In genomic region chrX:103310592-103311400, GRCh38 we compare ENCODE assay signal across 8 cellular contexts. TPM values are rescaled to one million over a fixed set of nuclear protein-coding genes. Genes with fewer than 3 reads are reported as not detected.
DNase-seq lines count a peak whose midpoint lies in the region; ATAC-seq and TF ChIP-seq lines count a peak whose summit lies in the region.

Gene BEX2 (minus strand): TSS chrX:103310990. CDS start chrX:103309976, 1,014 bp downstream.

- H3K4me1 ChIP-seq in IMR-90 (ENCODE audit: control insufficient read depth, insufficient read depth, low read length) (no peaks in the 10 kb centered on the region), adrenal gland (replicated peaks in 1 of 2) (no peaks in the 10 kb centered on the region), uterus (no peaks in the 10 kb centered on the region)

- H3K27ac ChIP-seq in IMR-90 (ENCODE audit: insufficient read depth, low read length) (no peak within 1 kb of the TSS), adrenal gland (peak within 1 kb of the TSS in 2 of 5 donors; percentile 68 to 78), uterus (peak within 1 kb of the TSS; percentile 25 to 64)

- H3K4me2 ChIP-seq in IMR-90 (ENCODE audit: low read depth, low read length), result peak within 1 kb of the TSS; percentile 77

- H3K9ac ChIP-seq in IMR-90 (ENCODE audit: low read depth, low read length), result no peak within 1 kb of the TSS

- no peak within 1 kb of the TSS for H3K18ac ChIP-seq in IMR-90 (ENCODE audit: low read depth, low read length)

- H4K5ac ChIP-seq in IMR-90 (ENCODE audit: low read depth, low read length), result no peak within 1 kb of the TSS

- no peak within 1 kb of the TSS for H4K8ac ChIP-seq in IMR-90 (ENCODE audit: low read depth in 2 of 2, low read length in 2 of 2)

- dilution Hi-C loops in IMR-90 (cut with HindIII; ENCODE audit: low sequenced_read_pairs, unreplicated experiment), result no loop called here

- no peak within 1 kb of the TSS for H2AK5ac ChIP-seq in IMR-90 (ENCODE audit: low read depth, low read length)

- H2AFZ ChIP-seq in IMR-90 (replicated peaks; ENCODE audit: low read length, poor library complexity), result peak within 1 kb of the TSS; percentile 63

- TF ChIP-seq POLR2A in IMR-90 (IDR thresholded peaks at IDR 0.05; ENCODE audit: low read depth, low read length), result no peak
- peak; percentile 75 to 88 for TF ChIP-seq POLR2A in adrenal gland (IDR thresholded peaks at IDR 0.05)
- TF ChIP-seq POLR2A in uterus (IDR thresholded peaks at IDR 0.05), result peak; percentile 36 to 86

- H2AK9ac ChIP-seq in IMR-90 (replicated peaks; ENCODE audit: low read depth, low read length, poor library complexity), result no peak within 1 kb of the TSS

- no peak within 1 kb of the TSS for H2BK5ac ChIP-seq in IMR-90 (ENCODE audit: low read depth, low read length, poor library complexity, severe bottlenecking)

- H3K23ac ChIP-seq in IMR-90 (ENCODE audit: low read depth, low read length), result no peak within 1 kb of the TSS

- no peak for TF ChIP-seq RAD21 in IMR-90 (IDR thresholded peaks at IDR 0.05; ENCODE audit: low read length)

- H3K4me3 ChIP-seq in IMR-90 (ENCODE audit: insufficient read depth, low read depth, low read length) (peak within 1 kb of the TSS; percentile 28; the same call in 1 of the 2 replicates), adrenal gland (peak within 1 kb of the TSS in 3 of 4 donors; percentile 3 to 58 (median 15)), uterus (peak within 1 kb of the TSS; percentile 24 to 42)

- H4K20me1 ChIP-seq in IMR-90 (ENCODE audit: insufficient read depth, low read length), result no peaks in the 10 kb centered on the region

- peak; percentile 54 for DNase-seq in Caki2 (ENCODE audit: low read depth)
- no peak for DNase-seq in IMR-90
- peak; percentile 2 for DNase-seq in SKM-1 (lab: John Stamatoyannopoulos, UW; ENCODE audit: unreplicated experiment)
- peak; percentile 79 to 93 (median 85) for DNase-seq in adrenal gland
- peak; percentile 43 to 68 for DNase-seq in hippocampal formation (lab: John Stamatoyannopoulos, UW)
- DNase-seq in retina, result peak; percentile 80
- DNase-seq in uterus, result peak; percentile 74 to 80

- CTCF ChIA-PET in IMR-90 (lab: Yijun Ruan, JAX), result no interaction called here

- H2BK20ac ChIP-seq in IMR-90 (ENCODE audit: low read depth, low read length), result no peak within 1 kb of the TSS

- H3K4ac ChIP-seq in IMR-90 (ENCODE audit: low read depth, low read length), result no peak within 1 kb of the TSS

- H3K9me1 ChIP-seq in IMR-90 (ENCODE audit: insufficient read depth, low read length), result no peaks in the 10 kb centered on the region

- H3K79me1 ChIP-seq in IMR-90 (ENCODE audit: low read depth in 1 of 2, low read length in 2 of 2), result no peaks in the 10 kb centered on the region

- ATAC-seq in GM21423 (IDR thresholded peaks at IDR 0.05; ENCODE audit: unreplicated experiment) (peak; percentile 95), IMR-90 (ENCODE audit: low read depth) (no peak)

- H3K9me3 ChIP-seq in IMR-90 (ENCODE audit: control insufficient read depth, insufficient read depth, low read length) (peaks cover 2% of the 10 kb centered on the region; the same call in 1 of the 2 replicates), adrenal gland (replicated peaks in 1 of 3) (no peaks in the 10 kb centered on the region), uterus (no peaks in the 10 kb centered on the region)

- no peak within 1 kb of the TSS for H2BK15ac ChIP-seq in IMR-90 (ENCODE audit: low read depth, low read length)

- H3K56ac ChIP-seq in IMR-90 (ENCODE audit: extremely low read depth, insufficient read depth, low read length), result no peak within 1 kb of the TSS

- H3K27me3 ChIP-seq in IMR-90 (ENCODE audit: control insufficient read depth, insufficient read depth, low read length) (peaks cover 15% of the 10 kb centered on the region), adrenal gland (peaks cover 4% of the 10 kb centered on the region), uterus (peaks cover 0 to 3% of the 10 kb centered on the region in 2 donors)

- no peak within 1 kb of the TSS for H4K91ac ChIP-seq in IMR-90 (ENCODE audit: insufficient read depth, low read depth, low read length)

- 37% methylated on average over 20 of the region's 51 CpGs; no CpG with 5 or more reads in 1 of the 2 experiments for WGBS in IMR-90 (ENCODE audit: extremely low coverage in 2 of 2, insufficient read length in 1 of 2), 2 experiments
- 2 to 42% (median 25%) methylated on average over 2 to 51 of the region's 51 CpGs for WGBS in adrenal gland, 4 donors

- no TSS peak for BruUV-seq in IMR-90 (replicated peaks; lab: Mats Ljungman, UMichigan)

- in situ Hi-C loops in Caki2 (cut with HindIII; ENCODE audit: low pct_unique_long_range_greater_than_20kb, low sequenced_read_pairs) (no loop called here), IMR-90 (cut with MboI; ENCODE audit: low sequenced_read_pairs) (no loop called here)

- TF ChIP-seq CTCF in IMR-90 (conservative IDR thresholded peaks at IDR 0.05; ENCODE audit: low read depth, low read length) (no peak), adrenal gland (IDR thresholded peaks at IDR 0.05) (no peak), uterus (IDR thresholded peaks at IDR 0.05) (no peak)

- POLR2A ChIA-PET in IMR-90 (lab: Charles Lee; ENCODE audit: unreplicated experiment), result no interaction called here

- no peak within 1 kb of the TSS for H3K14ac ChIP-seq in IMR-90 (replicated peaks; ENCODE audit: low read depth, low read length)

- intact Hi-C loops in IMR-90 (cut with micrococcal nuclease), result no loop called here
- intact Hi-C loops in adrenal gland (cut with DNase I), result no loop called here
- intact Hi-C loops in uterus (cut with DNase I; ENCODE audit: low total_unique reads), result no loop called here

- no peak within 1 kb of the TSS for H2BK120ac ChIP-seq in IMR-90 (ENCODE audit: low read depth, low read length)

- no peaks in the 10 kb centered on the region for H3K36me3 ChIP-seq in IMR-90 (ENCODE audit: control insufficient read depth, insufficient read depth, low read length)
- no peaks in the 10 kb centered on the region for H3K36me3 ChIP-seq in adrenal gland (replicated peaks in 1 of 2)
- no peaks in the 10 kb centered on the region for H3K36me3 ChIP-seq in uterus

TF ChIP-seq in IMR-90, 13 proteins besides CTCF, POLR2A, EP300 and RAD21:
- TF ChIP-seq MAZ (IDR thresholded peaks at IDR 0.05; ENCODE audit: borderline replicate concordance, low read depth, low read length), result no peak
- TF ChIP-seq SMC3 (IDR thresholded peaks at IDR 0.05; ENCODE audit: low read depth, low read length), result no peak
- no peak for TF ChIP-seq RFX5 (IDR thresholded peaks at IDR 0.05; ENCODE audit: low read depth, low read length)
- no peak for TF ChIP-seq CEBPB (IDR thresholded peaks at IDR 0.05; ENCODE audit: low read depth, low read length)
- TF ChIP-seq USF2 (IDR thresholded peaks at IDR 0.05; ENCODE audit: low read depth, low read length), result peak; percentile 69

RNA-seq across cellular contexts. Expression of gene BEX2, which starts in this region (rescaled TPM):
- total RNA-seq in Caki2 (2014; rRNA removed; shearing (Covaris generic); ENCODE audit: low replicate concordance), result 12.2 and 15.0 TPM in 2 replicates
- total RNA-seq in IMR-90 (2012; rRNA removed) (0.28 TPM in 1 of 2 replicates, not detected in the other), adrenal gland (100 to 1,000 TPM in 1 of 8 donors, 10 to 100 TPM in 7; 29.4 to 109 (median 55.4) TPM), uterus (10 to 100 TPM in 2 of 4 donors, 1 to 10 TPM in 1, not detected in 1; 1.5 to 35.6 (median 15.5) TPM)
- polyA plus RNA-seq in IMR-90 (2012; rRNA removed) (0.13 and 0.19 TPM in 2 replicates), adrenal gland (10 to 100 TPM; 50.0 to 99.7 (median 52.3) TPM)
- 0.08 and 0.20 TPM in 2 replicates for polyA plus RNA-seq in IMR-90 (2012; cell fraction: cytosol; rRNA removed)
- polyA plus RNA-seq in IMR-90 (2012; cell fraction: nucleus; rRNA removed; ENCODE audit: low replicate concordance), result 0.31 TPM in 1 of 2 replicates, not detected in the other

Comparison
In these comparisons a context has a peak if more than half of its experiments do, and no peak if none do; other contexts are left out.
1. RNA of gene BEX2 (polyA plus RNA-seq): 50.0 to 99.7 TPM in adrenal gland; 0.08 to 0.31 TPM in IMR-90; every median in the first group is over 10 times any median in the second.
2. Peak in every context shown above with its lines, with median percentiles within 50 percentile points of each other: H3K4me3 ChIP-seq.